ENCODE assay signal across 37 cellular contexts in genomic region chr2:39701137-39701536, GRCh38. TPM values are rescaled to one million over a fixed set of nuclear protein-coding genes. Genes with fewer than 3 reads are reported as not detected.
"Had no signal": no experiment of that assay in that cellular context is flagged by ENCODE, and none has a peak within 500 bp of the region (broad histone marks: within the 10 kb centered on the region; RNA-seq: fewer than 3 reads in every experiment).

No MANE protein-coding gene starts in this region.

- H3K4me3 ChIP-seq: MG63 had no signal

- DNase-seq: Karpas-422, Kasumi-1, KG1, MG63, MM.1S, MV-4-11, NCI-H1048, NCI-H1092, NCI-H1092 treated with DMSO at 0.1 percent for 48 hours, NCI-H1105, NCI-H1105 treated with DMSO at 0.1 percent for 48 hours, NCI-H1417, NCI-H1417 treated with DMSO at 0.1 percent for 48 hours, NCI-H1436, NCI-H1436 treated with DMSO at 0.1 percent for 48 hours, NCI-H146, NCI-H1694, NCI-H1694 treated with DMSO at 0.1 percent for 48 hours, NCI-H187, NCI-H187 treated with DMSO at 0.1 percent for 48 hours, NCI-H1930, NCI-H2029, NCI-H2029 treated with DMSO at 0.1 percent for 48 hours, NCI-H2081, NCI-H2081 treated with DMSO at 0.1 percent for 48 hours, NCI-H2107, NCI-H2171, NCI-H2171 treated with DMSO at 0.1 percent for 48 hours, NCI-H2227 treated with DMSO at 0.1 percent for 48 hours, NCI-H226, NCI-H345, NCI-H446, NCI-H446 treated with DMSO at 0.1 percent for 48 hours, NCI-H510A, NCI-H510A treated with DMSO at 0.1 percent for 48 hours had no signal

- H3K36me3 ChIP-seq: MG63 had no signal

- H3K27ac ChIP-seq: KMS-11 had no signal

RNA-seq across cellular contexts. Expression of gene TMEM178A, which starts 35.4 kb away (rescaled TPM):
- total RNA-seq: NCI-H460 had no signal
